15 cellular contexts compared by ENCODE assay signal in genomic region chr1:14894811-14895524, GRCh38.
DNase-seq lines count a peak whose midpoint lies in the region; ATAC-seq lines count a peak whose summit lies in the region.
"Had no signal": no experiment of that assay in that cellular context is flagged by ENCODE, and none has a peak within 500 bp of the region (broad histone marks: within the 10 kb centered on the region; RNA-seq: fewer than 3 reads in every experiment).

No MANE protein-coding gene starts in this region.

- H3K4me1 ChIP-seq in right cardiac atrium (ENCODE audit: control insufficient read depth, insufficient read depth, low read length), result no peaks in the 10 kb centered on the region

- H3K27ac Mint-ChIP-seq in activated CD4-positive, alpha-beta T cell treated with anti-CD3 and anti-CD28 coated beads, Interleukin-2, amount 10 ng/mL, durations not matched to agents 24 days and 14 days, result no peak overlapping the region
- H3K27ac Mint-ChIP-seq: B cell had no signal

- H3K4me3 Mint-ChIP-seq in activated CD4-positive, alpha-beta T cell treated with anti-CD3 and anti-CD28 coated beads, Interleukin-2, amount 10 ng/mL, durations not matched to agents 24 days and 14 days, result no peak overlapping the region
- H3K4me3 Mint-ChIP-seq: B cell had no signal

- H3K27ac ChIP-seq in right cardiac atrium (ENCODE audit: low read length), result no peak overlapping the region
- H3K27ac ChIP-seq: SK-N-MC, upper lobe of left lung had no signal

- DNase-seq in right cardiac atrium, result peak in 1 of 3 donors; percentile 24
- DNase-seq in cardiac septum (ENCODE audit: low spot score), result no peak
- DNase-seq in anterior cingulate cortex (lab: John Stamatoyannopoulos, UW), result peak in 48 of 58 donors; percentile 5 to 74 (median 50)
- DNase-seq in left colon, result peak in 1 of 2 donors; percentile 38
- no peak for DNase-seq in iPS-NIHi7 (ENCODE audit: extremely low spot score)
- no peak for DNase-seq in effector CD8-positive, alpha-beta T cell (lab: John Stamatoyannopoulos, UW)
- DNase-seq in activated CD4-positive, alpha-beta T cell treated with anti-CD3 and anti-CD28 coated beads, Interleukin-2, amount 10 ng/mL, durations not matched to agents 24 days and 14 days, result no peak
- no peak for DNase-seq in T-helper 1 cell
- DNase-seq: activated T-cell treated with anti-CD3 and anti-CD28 coated beads, Interleukin-2, amount 50 U/mL, for 48 hours; GDM1; NCI-H774; upper lobe of left lung had no signal

- no peaks in the 10 kb centered on the region for H3K4me1 Mint-ChIP-seq in activated CD4-positive, alpha-beta T cell treated with anti-CD3 and anti-CD28 coated beads, Interleukin-2, amount 10 ng/mL, durations not matched to agents 24 days and 14 days
- H3K4me1 Mint-ChIP-seq: B cell had no signal

- WGBS in right cardiac atrium, result 47% methylated on average over 11 of the region's 11 CpGs

- no peaks in the 10 kb centered on the region for H3K36me3 Mint-ChIP-seq in activated CD4-positive, alpha-beta T cell treated with anti-CD3 and anti-CD28 coated beads, Interleukin-2, amount 10 ng/mL, durations not matched to agents 24 days and 14 days (ENCODE audit: low read depth)

- no peaks in the 10 kb centered on the region for H3K27me3 Mint-ChIP-seq in activated CD4-positive, alpha-beta T cell treated with anti-CD3 and anti-CD28 coated beads, Interleukin-2, amount 10 ng/mL, durations not matched to agents 24 days and 14 days

- no peaks in the 10 kb centered on the region for H3K9me3 Mint-ChIP-seq in activated CD4-positive, alpha-beta T cell treated with anti-CD3 and anti-CD28 coated beads, Interleukin-2, amount 10 ng/mL, durations not matched to agents 24 days and 14 days

- no peaks in the 10 kb centered on the region for H3K9me3 ChIP-seq in right cardiac atrium (ENCODE audit: control insufficient read depth, low read length)
- H3K9me3 ChIP-seq: upper lobe of left lung had no signal

- no peak overlapping the region for H3K4me3 ChIP-seq in right cardiac atrium (ENCODE audit: low read length)
- H3K4me3 ChIP-seq: SK-N-MC, upper lobe of left lung had no signal

- peak; percentile 44 to 71 for ATAC-seq in right cardiac atrium
- ATAC-seq in left colon, result peak; percentile 95
- ATAC-seq: activated CD4-positive, CD25-positive, alpha-beta regulatory T cell treated with anti-CD3 and anti-CD28 coated beads, Interleukin-2, amount 50 U/mL, for 24 hours had no signal

- intact Hi-C loops in right cardiac atrium (cut with DNase I), result no loop called here
- intact Hi-C loops in cardiac septum (cut with DNase I), result no loop called here
- intact Hi-C loops in left colon (cut with DNase I, micrococcal nuclease), result no loop called here
- intact Hi-C loops in activated CD4-positive, alpha-beta T cell treated with anti-CD3 and anti-CD28 coated beads, Interleukin-2, amount 10 ng/mL, durations not matched to agents 24 days and 14 days (cut with micrococcal nuclease), result no loop called here

- no peaks in the 10 kb centered on the region for H3K27me3 ChIP-seq in right cardiac atrium (ENCODE audit: control insufficient read depth, insufficient read depth)
- H3K27me3 ChIP-seq: upper lobe of left lung had no signal

Comparison
In these comparisons a context has a peak if more than half of its experiments do, and no peak if none do; other contexts are left out.
1. DNase-seq: peak in anterior cingulate cortex (48 of 58); none in cardiac septum (single experiment), iPS-NIHi7 (single experiment), effector CD8-positive, alpha-beta T cell (single experiment), activated CD4-positive, alpha-beta T cell treated with anti-CD3 and anti-CD28 coated beads, Interleukin-2, amount 10 ng/mL, durations not matched to agents 24 days and 14 days (single experiment) and T-helper 1 cell (0 of 5).